In the genomic region with DNA sequence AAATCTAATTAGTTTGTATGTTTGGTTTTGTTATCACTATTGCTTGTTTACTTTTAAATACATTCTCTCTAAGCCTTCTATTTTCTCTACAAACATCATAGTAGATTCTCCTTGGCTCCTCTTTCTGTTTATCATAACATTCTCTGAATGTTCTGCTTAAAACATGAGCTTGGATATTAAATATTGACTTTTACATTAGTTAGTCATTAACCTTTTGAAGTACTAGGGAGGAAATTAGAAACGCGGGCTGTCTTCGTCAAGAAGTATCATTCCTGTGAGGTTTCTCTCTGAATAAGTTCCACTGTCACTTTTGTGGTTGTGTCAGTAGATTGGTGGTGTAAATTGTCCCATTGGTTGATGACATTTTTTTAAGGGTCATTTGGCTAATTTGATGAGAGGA, we compare ENCODE assay signal across 13 cellular contexts.
"Had no signal": no experiment of that assay in that cellular context is flagged by ENCODE, and none has a peak within 500 bp of the region (broad histone marks: within the 10 kb centered on the region; RNA-seq: fewer than 3 reads in every experiment).

No MANE protein-coding gene starts in this region.

- ATAC-seq: sciatic nerve had no signal

- H3K4me1 Mint-ChIP-seq: activated B cell treated with CpG ODN at 0.5 μM for 24 hours; activated CD4-positive, alpha-beta T cell treated with anti-CD3 and anti-CD28 coated beads, Interleukin-2, amount 10 ng/mL, durations not matched to agents 7 days and 5 days; activated naive CD8-positive, alpha-beta T cell treated with anti-CD3 and anti-CD28 coated beads, Interleukin-2, amount 10 ng/mL, durations not matched to agents 7 days and 5 days had no signal

- H3K36me3 ChIP-seq: esophagus squamous epithelium, spleen, stomach had no signal

- H3K27me3 Mint-ChIP-seq: activated B cell treated with CpG ODN at 0.5 μM for 24 hours; activated CD4-positive, alpha-beta T cell treated with anti-CD3 and anti-CD28 coated beads, Interleukin-2, amount 10 ng/mL, durations not matched to agents 7 days and 5 days; activated naive CD8-positive, alpha-beta T cell treated with anti-CD3 and anti-CD28 coated beads, Interleukin-2, amount 10 ng/mL, durations not matched to agents 7 days and 5 days; brain had no signal

- H3K27ac Mint-ChIP-seq: activated B cell treated with CpG ODN at 0.5 μM for 24 hours; activated CD4-positive, alpha-beta T cell treated with anti-CD3 and anti-CD28 coated beads, Interleukin-2, amount 10 ng/mL, durations not matched to agents 7 days and 5 days; activated naive CD8-positive, alpha-beta T cell treated with anti-CD3 and anti-CD28 coated beads, Interleukin-2, amount 10 ng/mL, durations not matched to agents 7 days and 5 days; brain; mesothelial cell of epicardium had no signal

- H3K9me3 ChIP-seq: esophagus squamous epithelium, spleen, stomach had no signal

- H3K36me3 Mint-ChIP-seq: activated naive CD8-positive, alpha-beta T cell treated with anti-CD3 and anti-CD28 coated beads, Interleukin-2, amount 10 ng/mL, durations not matched to agents 7 days and 5 days; brain; mesothelial cell of epicardium had no signal

- H3K4me3 Mint-ChIP-seq: activated B cell treated with CpG ODN at 0.5 μM for 24 hours; activated CD4-positive, alpha-beta T cell treated with anti-CD3 and anti-CD28 coated beads, Interleukin-2, amount 10 ng/mL, durations not matched to agents 7 days and 5 days; activated naive CD8-positive, alpha-beta T cell treated with anti-CD3 and anti-CD28 coated beads, Interleukin-2, amount 10 ng/mL, durations not matched to agents 7 days and 5 days; brain; mesothelial cell of epicardium had no signal

- H3K4me3 ChIP-seq: coronary artery, esophagus squamous epithelium, spleen, stomach had no signal

- H3K4me1 ChIP-seq: esophagus squamous epithelium, spleen had no signal

- DNase-seq: activated B cell treated with CpG ODN at 0.5 μM for 24 hours; activated CD4-positive, alpha-beta T cell treated with anti-CD3 and anti-CD28 coated beads, Interleukin-2, amount 10 ng/mL, durations not matched to agents 7 days and 5 days; activated CD8-positive, alpha-beta memory T cell treated with anti-CD3 and anti-CD28 coated beads, Interleukin-2, amount 50 U/mL, for 48 hours; activated naive CD8-positive, alpha-beta T cell treated with anti-CD3 and anti-CD28 coated beads, Interleukin-2, amount 10 ng/mL, durations not matched to agents 7 days and 5 days; central memory CD4-positive, alpha-beta T cell; esophagus squamous epithelium; hypothalamus; spleen; stomach had no signal

- H3K9me3 Mint-ChIP-seq: activated B cell treated with CpG ODN at 0.5 μM for 24 hours; activated CD4-positive, alpha-beta T cell treated with anti-CD3 and anti-CD28 coated beads, Interleukin-2, amount 10 ng/mL, durations not matched to agents 7 days and 5 days; activated naive CD8-positive, alpha-beta T cell treated with anti-CD3 and anti-CD28 coated beads, Interleukin-2, amount 10 ng/mL, durations not matched to agents 7 days and 5 days; brain had no signal

- H3K27me3 ChIP-seq: esophagus squamous epithelium, spleen, stomach had no signal
